21 cellular contexts compared by ENCODE assay signal in the genomic region with DNA sequence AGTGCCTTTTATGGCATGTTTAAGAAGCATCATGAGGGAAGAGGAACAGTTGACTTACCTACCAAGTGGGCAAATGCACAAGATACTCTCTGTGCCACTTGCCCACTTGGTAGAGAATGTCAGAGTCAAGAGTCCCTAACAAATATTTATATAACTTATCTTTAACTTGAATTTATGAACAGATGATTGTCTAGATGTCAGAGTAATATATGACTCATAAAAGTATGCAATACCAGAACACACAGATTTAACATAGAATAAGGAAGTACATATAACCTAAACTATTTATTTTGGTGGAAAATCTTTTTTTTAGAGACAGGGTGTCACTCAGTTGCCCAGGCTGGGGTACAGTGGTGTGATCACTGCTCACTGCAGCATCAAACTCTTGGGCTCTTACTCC.
"Had no signal": no experiment of that assay in that cellular context is flagged by ENCODE, and none has a peak within 500 bp of the region (broad histone marks: within the 10 kb centered on the region; RNA-seq: fewer than 3 reads in every experiment).

No MANE protein-coding gene starts in this region.

- H3K4me2 ChIP-seq: hepatocyte had no signal

- H3K27ac ChIP-seq: colonic mucosa, esophagus muscularis mucosa, foreskin keratinocyte, gastroesophageal sphincter, heart left ventricle, hepatocyte, left lung, lower lobe of right lung had no signal

- H3K4me1 ChIP-seq: colonic mucosa, foreskin keratinocyte, gastroesophageal sphincter, left lung, lower lobe of right lung had no signal

- H3K4me3 ChIP-seq: colonic mucosa, esophagus muscularis mucosa, gastroesophageal sphincter, heart left ventricle, hepatocyte, left lung, lower lobe of right lung had no signal

- H3K36me3 ChIP-seq: colonic mucosa, esophagus muscularis mucosa, gastroesophageal sphincter, heart left ventricle, left lung, lower lobe of right lung had no signal

- H3K27me3 ChIP-seq: colonic mucosa, esophagus muscularis mucosa, foreskin keratinocyte, gastroesophageal sphincter, heart left ventricle, hepatocyte, left lung had no signal

- H3K79me2 ChIP-seq: hepatocyte had no signal

- DNase-seq: colonic mucosa; cortex of kidney; effector CD8-positive, alpha-beta T cell; effector memory CD8-positive, alpha-beta T cell; endodermal cell; heart left ventricle; hypothalamus; immature natural killer cell; islet precursor cell; kidney; kidney glomerular epithelial cell; left lung; left ventricle myocardium superior; lower lobe of right lung; mesenchymal stem cell; naive thymus-derived CD4-positive, alpha-beta T cell; natural killer cell had no signal

- H2AFZ ChIP-seq: hepatocyte had no signal

- H3K9me3 ChIP-seq: colonic mucosa, esophagus muscularis mucosa, gastroesophageal sphincter, heart left ventricle, left lung, lower lobe of right lung had no signal

- ATAC-seq: effector memory CD8-positive, alpha-beta T cell; foreskin keratinocyte; gastroesophageal sphincter; heart left ventricle; left lung; left ventricle myocardium superior; lower lobe of right lung; naive thymus-derived CD4-positive, alpha-beta T cell; natural killer cell had no signal
